Comparison of ENCODE assay signal across 1 cellular context in genomic region chr16:8173111-8173644, GRCh38.
TF ChIP-seq lines count a peak whose summit lies in the region.

No MANE protein-coding gene starts in this region.

TF ChIP-seq in K562, 482 proteins besides CTCF, POLR2A, EP300 and RAD21 (continued from another document and continues in another):
- 0 out of 2 replicates have a peak, but pooled peaks have one; percentile 17 for TF ChIP-seq CHAMP1 (IDR thresholded peaks at IDR 0.05)
- no peak for TF ChIP-seq ID3 (CRISPR knock-in tag; IDR thresholded peaks at IDR 0.05)
- 0 out of 2 replicates have a peak, but pooled peaks have one; percentile 32 for TF ChIP-seq ID3 (tag; IDR thresholded peaks at IDR 0.05)
- TF ChIP-seq CGGBP1 (CRISPR knock-in tag; IDR thresholded peaks at IDR 0.05), result no peak
- TF ChIP-seq TCF3 (CRISPR knock-in tag; IDR thresholded peaks at IDR 0.05), result peak; percentile 19; the same call in 1 of the 2 replicates
- TF ChIP-seq POLR2AphosphoS2 (IDR thresholded peaks at IDR 0.05; ENCODE audit: low read length), result no peak
- TF ChIP-seq RBM25 (IDR thresholded peaks at IDR 0.05; ENCODE audit: low read depth, low read length, severe bottlenecking), result peak; percentile 11
- TF ChIP-seq ZNF121 (CRISPR knock-in tag; conservative IDR thresholded peaks at IDR 0.05), result peak; percentile 21; the same call in 1 of the 2 replicates
- no peak for TF ChIP-seq TAF1 (IDR thresholded peaks at IDR 0.05; ENCODE audit: control insufficient read depth, extremely low read depth, insufficient read depth, low read length, severe bottlenecking)
- peak; percentile 11; the same call in 1 of the 2 replicates for TF ChIP-seq NCOR1 (IDR thresholded peaks at IDR 0.05)
- 0 out of 2 replicates have a peak, but pooled peaks have one; percentile 8 for TF ChIP-seq BHLHE40 (IDR thresholded peaks at IDR 0.05; ENCODE audit: low read length)
- no peak for TF ChIP-seq PATZ1 (CRISPR knock-in tag; IDR thresholded peaks at IDR 0.05; ENCODE audit: borderline replicate concordance)
- TF ChIP-seq HNRNPH1 (optimal IDR thresholded peaks at IDR 0.05; ENCODE audit: low read depth, low read length), result no peak
- TF ChIP-seq TEAD1 (CRISPR knock-in tag; IDR thresholded peaks at IDR 0.05), result peak; percentile 92 to 97
- TF ChIP-seq ZNF592 (IDR thresholded peaks at IDR 0.05), result 0 out of 2 replicates have a peak, but pooled peaks have one; percentile 23
- peak in 1 of 2 experiments; percentile 57; a peak in 1 of 4 replicates for TF ChIP-seq KDM1A (IDR thresholded peaks at IDR 0.05)
- TF ChIP-seq ARNT (IDR thresholded peaks at IDR 0.05), result peak in 1 of 2 experiments; percentile 39; a peak in 1 of 4 replicates
- no peak for TF ChIP-seq SNAPC5 (CRISPR knock-in tag; IDR thresholded peaks at IDR 0.05)
- peak; percentile 37; the same call in 1 of the 2 replicates for TF ChIP-seq CC2D1A (IDR thresholded peaks at IDR 0.05)
- TF ChIP-seq SP1 (CRISPR knock-in tag; IDR thresholded peaks at IDR 0.05), result no peak
- peak; percentile 65 for TF ChIP-seq RB1 (IDR thresholded peaks at IDR 0.05; ENCODE audit: low read depth)
- TF ChIP-seq ZNF764 (CRISPR knock-in tag; IDR thresholded peaks at IDR 0.05; ENCODE audit: low read depth), result no peak
- peak in 1 of 2 experiments; percentile 84; a peak in 2 of 4 replicates for TF ChIP-seq MLLT1 (IDR thresholded peaks at IDR 0.05)
- TF ChIP-seq SP2 (IDR thresholded peaks at IDR 0.05; ENCODE audit: extremely low read depth, low read depth, low read length, poor library complexity, severe bottlenecking), result no peak
- TF ChIP-seq CREB3 (tag; conservative IDR thresholded peaks at IDR 0.05; ENCODE audit: low read depth), result no peak
- no peak for TF ChIP-seq ARID3A (IDR thresholded peaks at IDR 0.05; ENCODE audit: borderline replicate concordance, low read depth, low read length)
- 0 out of 4 replicates have a peak, but pooled peaks of 1 of the 2 experiments have one; percentile 26 for TF ChIP-seq MAZ (CRISPR knock-in tag; conservative IDR thresholded peaks at IDR 0.05 in 1 of 2, IDR thresholded peaks at IDR 0.05 in 1 of 2)
- TF ChIP-seq CBX5 (IDR thresholded peaks at IDR 0.05; ENCODE audit: borderline replicate concordance, low read depth), result no peak
- TF ChIP-seq STAG1 (CRISPR knock-in tag; IDR thresholded peaks at IDR 0.05; ENCODE audit: borderline replicate concordance), result peak; percentile 58; the same call in 1 of the 2 replicates
- TF ChIP-seq ZNF280A (IDR thresholded peaks at IDR 0.05; ENCODE audit: low read depth, partially characterized antibody), result no peak
- TF ChIP-seq RCOR1 (IDR thresholded peaks at IDR 0.05; ENCODE audit: borderline replicate concordance in 1 of 2, low read depth in 2 of 2, low read length in 2 of 2), result peak in 1 of 2 experiments; percentile 83; a peak in 2 of 4 replicates
- peak; percentile 91 for TF ChIP-seq XRCC5 (IDR thresholded peaks at IDR 0.05; ENCODE audit: low read depth, low read length)
- no peak for TF ChIP-seq EZH2 (IDR thresholded peaks at IDR 0.05; ENCODE audit: borderline replicate concordance, low read depth, low read length)
- no peak for TF ChIP-seq SFPQ (IDR thresholded peaks at IDR 0.05; ENCODE audit: low read depth, low read length)
- peak; percentile 14 for TF ChIP-seq TBP (optimal IDR thresholded peaks at IDR 0.05; ENCODE audit: low read depth, low read length)
- no peak for TF ChIP-seq PYGO2 (tag; IDR thresholded peaks at IDR 0.05)
- no peak for TF ChIP-seq PHF8 (IDR thresholded peaks at IDR 0.05; ENCODE audit: borderline replicate concordance, low read length)
- no peak for TF ChIP-seq BCOR (IDR thresholded peaks at IDR 0.05)
- TF ChIP-seq ZNF449 (CRISPR knock-in tag; IDR thresholded peaks at IDR 0.05), result no peak
- TF ChIP-seq EP400 (IDR thresholded peaks at IDR 0.05), result no peak
- TF ChIP-seq CREM (IDR thresholded peaks at IDR 0.05; ENCODE audit: low read depth), result peak; percentile 39
- TF ChIP-seq ZNF57 (CRISPR knock-in tag; IDR thresholded peaks at IDR 0.05), result no peak
